Comparison of ENCODE assay signal across 7 cellular contexts in the genomic region with DNA sequence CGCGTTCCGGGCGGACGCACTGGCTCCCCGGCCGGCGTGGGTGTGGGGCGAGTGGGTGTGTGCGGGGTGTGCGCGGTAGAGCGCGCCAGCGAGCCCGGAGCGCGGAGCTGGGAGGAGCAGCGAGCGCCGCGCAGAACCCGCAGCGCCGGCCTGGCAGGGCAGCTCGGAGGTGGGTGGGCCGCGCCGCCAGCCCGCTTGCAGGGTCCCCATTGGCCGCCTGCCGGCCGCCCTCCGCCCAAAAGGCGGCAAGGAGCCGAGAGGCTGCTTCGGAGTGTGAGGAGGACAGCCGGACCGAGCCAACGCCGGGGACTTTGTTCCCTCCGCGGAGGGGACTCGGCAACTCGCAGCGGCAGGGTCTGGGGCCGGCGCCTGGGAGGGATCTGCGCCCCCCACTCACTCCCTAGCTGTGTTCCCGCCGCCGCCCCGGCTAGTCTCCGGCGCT. TPM values are rescaled to one million over a fixed set of nuclear protein-coding genes. Genes with fewer than 3 reads are reported as not detected.
DNase-seq lines count a peak whose midpoint lies in the region; ATAC-seq and TF ChIP-seq lines count a peak whose summit lies in the region.

DAPK1 (plus strand) TSS at position 264 of the 442 bp plus-strand sequence. CDS start 1,211 bp downstream, outside the sequence.

- no peak within 1 kb of the TSS for H2AFZ ChIP-seq in Karpas-422 (ENCODE audit: low read length)

- H3K36me3 ChIP-seq in Karpas-422 (ENCODE audit: insufficient read depth, low read length) = no peaks in the 10 kb centered on the region

- no peak within 1 kb of the TSS for H3K4me2 ChIP-seq in Karpas-422 (ENCODE audit: low read depth, low read length, poor library complexity, severe bottlenecking)

- no peaks in the 10 kb centered on the region for H3K9me3 ChIP-seq in Karpas-422 (ENCODE audit: low read length)

- no peaks in the 10 kb centered on the region for H4K20me1 ChIP-seq in Karpas-422 (ENCODE audit: insufficient read depth, low read depth, low read length)

- H3K79me2 ChIP-seq in Karpas-422 (ENCODE audit: low read length) = no peaks in the 10 kb centered on the region

- H3K4me1 ChIP-seq in Karpas-422 (ENCODE audit: low read length) = no peaks in the 10 kb centered on the region

- no peaks in the 10 kb centered on the region for H3K27me3 ChIP-seq in Karpas-422 (ENCODE audit: low read length)

- TF ChIP-seq CTCF in GM12872 (IDR thresholded peaks at IDR 0.05; ENCODE audit: insufficient read depth, low read depth, low read length) = peak; percentile 37; the same call in 1 of the 3 replicates

- DNase-seq in NCI-H1105 (lab: John Stamatoyannopoulos, UW) (peak; percentile 56), anterior cingulate cortex (lab: John Stamatoyannopoulos, UW) (peak in 45 of 58 donors; percentile 12 to 72 (median 37)), hypothalamus (lab: John Stamatoyannopoulos, UW) (peak in 29 of 51 donors; percentile 10 to 71 (median 40)), pulmonary artery endothelial cell (ENCODE audit: low read depth, low spot score) (no peak), Karpas-422 (no peak)

- H3K9me2 ChIP-seq in Karpas-422 (replicated peaks; ENCODE audit: insufficient read depth, low read length) = no peaks in the 10 kb centered on the region

- H3K9ac ChIP-seq in Karpas-422 (ENCODE audit: low read length) = no peak within 1 kb of the TSS

- H3K4me3 ChIP-seq in Karpas-422 (ENCODE audit: low read length) = no peak within 1 kb of the TSS

- ATAC-seq in GM21576 (IDR thresholded peaks at IDR 0.05; ENCODE audit: unreplicated experiment) = peak; percentile 44

- H3K27ac ChIP-seq in Karpas-422 (ENCODE audit: low read length) = no peak within 1 kb of the TSS

RNA-seq across cellular contexts. Expression of gene DAPK1, which starts in this region (rescaled TPM):
- 43.2 and 66.5 TPM in 2 replicates for total RNA-seq in pulmonary artery endothelial cell
- total RNA-seq in Karpas-422 (2014; rRNA removed; shearing (Covaris generic); ENCODE audit: low replicate concordance) = not detected in 2 replicates

Comparison
In these comparisons a context has a peak if more than half of its experiments do, and no peak if none do; other contexts are left out.
1. RNA of gene DAPK1 (total RNA-seq): 43.2 to 66.5 TPM in pulmonary artery endothelial cell; not detected in Karpas-422; every median in the first group is over 10 times any median in the second.
2. DNase-seq: peak in NCI-H1105 (single experiment), anterior cingulate cortex (45 of 58) and hypothalamus (29 of 51); none in pulmonary artery endothelial cell (single experiment) and Karpas-422 (single experiment).